In the genomic region with DNA sequence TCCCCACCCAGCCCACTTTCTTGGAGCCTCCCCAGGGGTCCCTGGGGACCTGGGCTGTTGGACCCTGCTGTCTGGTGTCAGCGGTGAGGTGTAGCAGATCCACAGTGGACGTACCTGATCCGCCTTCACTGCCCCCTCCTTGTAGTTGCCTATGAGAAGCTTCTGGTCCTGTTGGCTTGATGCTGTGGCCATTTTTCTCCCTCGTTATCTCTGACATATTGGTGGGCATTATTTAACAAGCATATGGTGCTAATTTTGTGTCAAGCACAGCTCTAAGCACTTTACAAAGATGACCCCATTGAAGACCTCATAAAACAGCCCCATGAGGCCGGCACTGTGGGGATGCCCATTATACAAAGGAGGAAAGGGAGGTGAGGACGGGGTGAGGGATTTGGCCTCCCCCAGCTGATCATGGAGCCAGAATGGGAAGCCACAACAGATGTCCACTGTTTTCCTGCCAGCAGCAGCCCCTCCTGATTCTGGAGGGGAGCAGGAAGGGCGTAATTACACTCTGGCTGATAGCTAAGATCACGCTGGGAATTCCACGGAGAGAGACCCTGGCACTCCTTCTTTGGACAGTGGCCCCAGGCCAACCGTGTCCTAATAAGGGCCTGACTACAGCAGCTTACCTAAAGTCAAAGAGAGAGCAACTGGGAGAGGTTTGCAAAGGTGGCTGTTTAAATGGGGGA, we compare ENCODE assay signal across 2 cellular contexts.
TF ChIP-seq lines count a peak whose summit lies in the region.

No MANE protein-coding gene starts in this region.

TF ChIP-seq in SK-N-SH, 30 proteins besides CTCF, POLR2A, EP300 and RAD21 (continued from another document):
- TF ChIP-seq, protein P1, sequence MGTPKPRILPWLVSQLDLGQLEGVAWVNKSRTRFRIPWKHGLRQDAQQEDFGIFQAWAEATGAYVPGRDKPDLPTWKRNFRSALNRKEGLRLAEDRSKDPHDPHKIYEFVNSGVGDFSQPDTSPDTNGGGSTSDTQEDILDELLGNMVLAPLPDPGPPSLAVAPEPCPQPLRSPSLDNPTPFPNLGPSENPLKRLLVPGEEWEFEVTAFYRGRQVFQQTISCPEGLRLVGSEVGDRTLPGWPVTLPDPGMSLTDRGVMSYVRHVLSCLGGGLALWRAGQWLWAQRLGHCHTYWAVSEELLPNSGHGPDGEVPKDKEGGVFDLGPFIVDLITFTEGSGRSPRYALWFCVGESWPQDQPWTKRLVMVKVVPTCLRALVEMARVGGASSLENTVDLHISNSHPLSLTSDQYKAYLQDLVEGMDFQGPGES (IDR thresholded peaks at IDR 0.05; ENCODE audit: low read depth, low read length): no peak
- TF ChIP-seq, protein P2, sequence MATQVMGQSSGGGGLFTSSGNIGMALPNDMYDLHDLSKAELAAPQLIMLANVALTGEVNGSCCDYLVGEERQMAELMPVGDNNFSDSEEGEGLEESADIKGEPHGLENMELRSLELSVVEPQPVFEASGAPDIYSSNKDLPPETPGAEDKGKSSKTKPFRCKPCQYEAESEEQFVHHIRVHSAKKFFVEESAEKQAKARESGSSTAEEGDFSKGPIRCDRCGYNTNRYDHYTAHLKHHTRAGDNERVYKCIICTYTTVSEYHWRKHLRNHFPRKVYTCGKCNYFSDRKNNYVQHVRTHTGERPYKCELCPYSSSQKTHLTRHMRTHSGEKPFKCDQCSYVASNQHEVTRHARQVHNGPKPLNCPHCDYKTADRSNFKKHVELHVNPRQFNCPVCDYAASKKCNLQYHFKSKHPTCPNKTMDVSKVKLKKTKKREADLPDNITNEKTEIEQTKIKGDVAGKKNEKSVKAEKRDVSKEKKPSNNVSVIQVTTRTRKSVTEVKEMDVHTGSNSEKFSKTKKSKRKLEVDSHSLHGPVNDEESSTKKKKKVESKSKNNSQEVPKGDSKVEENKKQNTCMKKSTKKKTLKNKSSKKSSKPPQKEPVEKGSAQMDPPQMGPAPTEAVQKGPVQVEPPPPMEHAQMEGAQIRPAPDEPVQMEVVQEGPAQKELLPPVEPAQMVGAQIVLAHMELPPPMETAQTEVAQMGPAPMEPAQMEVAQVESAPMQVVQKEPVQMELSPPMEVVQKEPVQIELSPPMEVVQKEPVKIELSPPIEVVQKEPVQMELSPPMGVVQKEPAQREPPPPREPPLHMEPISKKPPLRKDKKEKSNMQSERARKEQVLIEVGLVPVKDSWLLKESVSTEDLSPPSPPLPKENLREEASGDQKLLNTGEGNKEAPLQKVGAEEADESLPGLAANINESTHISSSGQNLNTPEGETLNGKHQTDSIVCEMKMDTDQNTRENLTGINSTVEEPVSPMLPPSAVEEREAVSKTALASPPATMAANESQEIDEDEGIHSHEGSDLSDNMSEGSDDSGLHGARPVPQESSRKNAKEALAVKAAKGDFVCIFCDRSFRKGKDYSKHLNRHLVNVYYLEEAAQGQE (IDR thresholded peaks at IDR 0.05; ENCODE audit: low read depth, low read length): no peak
- no peak for TF ChIP-seq JUND (IDR thresholded peaks at IDR 0.05)
- no peak for TF ChIP-seq TAF1 (IDR thresholded peaks at IDR 0.05; ENCODE audit: borderline replicate concordance, low read depth, low read length)
- no peak for TF ChIP-seq RFX5 (IDR thresholded peaks at IDR 0.05; ENCODE audit: low read length)
- TF ChIP-seq SMC3 (IDR thresholded peaks at IDR 0.05; ENCODE audit: low read depth, low read length): no peak

TF ChIP-seq in SK-N-SH treated with all-trans-retinoic acid at 6 μM for 48 hours, 23 proteins besides CTCF, POLR2A, EP300 and RAD21 (continued from another document):
- TF ChIP-seq, protein P3, sequence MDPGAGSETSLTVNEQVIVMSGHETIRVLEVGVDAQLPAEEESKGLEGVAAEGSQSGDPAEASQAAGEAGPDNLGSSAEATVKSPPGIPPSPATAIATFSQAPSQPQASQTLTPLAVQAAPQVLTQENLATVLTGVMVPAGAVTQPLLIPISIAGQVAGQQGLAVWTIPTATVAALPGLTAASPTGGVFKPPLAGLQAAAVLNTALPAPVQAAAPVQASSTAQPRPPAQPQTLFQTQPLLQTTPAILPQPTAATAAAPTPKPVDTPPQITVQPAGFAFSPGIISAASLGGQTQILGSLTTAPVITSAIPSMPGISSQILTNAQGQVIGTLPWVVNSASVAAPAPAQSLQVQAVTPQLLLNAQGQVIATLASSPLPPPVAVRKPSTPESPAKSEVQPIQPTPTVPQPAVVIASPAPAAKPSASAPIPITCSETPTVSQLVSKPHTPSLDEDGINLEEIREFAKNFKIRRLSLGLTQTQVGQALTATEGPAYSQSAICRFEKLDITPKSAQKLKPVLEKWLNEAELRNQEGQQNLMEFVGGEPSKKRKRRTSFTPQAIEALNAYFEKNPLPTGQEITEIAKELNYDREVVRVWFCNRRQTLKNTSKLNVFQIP (CRISPR knock-in tag; IDR thresholded peaks at IDR 0.05; ENCODE audit: borderline replicate concordance, low read depth): no peak
- no peak for TF ChIP-seq ZNF70 (CRISPR knock-in tag; IDR thresholded peaks at IDR 0.05)
- no peak for TF ChIP-seq ZC3H10 (CRISPR knock-in tag; IDR thresholded peaks at IDR 0.05)
- TF ChIP-seq OSR1 (CRISPR knock-in tag; IDR thresholded peaks at IDR 0.05): no peak
- TF ChIP-seq, protein P4, sequence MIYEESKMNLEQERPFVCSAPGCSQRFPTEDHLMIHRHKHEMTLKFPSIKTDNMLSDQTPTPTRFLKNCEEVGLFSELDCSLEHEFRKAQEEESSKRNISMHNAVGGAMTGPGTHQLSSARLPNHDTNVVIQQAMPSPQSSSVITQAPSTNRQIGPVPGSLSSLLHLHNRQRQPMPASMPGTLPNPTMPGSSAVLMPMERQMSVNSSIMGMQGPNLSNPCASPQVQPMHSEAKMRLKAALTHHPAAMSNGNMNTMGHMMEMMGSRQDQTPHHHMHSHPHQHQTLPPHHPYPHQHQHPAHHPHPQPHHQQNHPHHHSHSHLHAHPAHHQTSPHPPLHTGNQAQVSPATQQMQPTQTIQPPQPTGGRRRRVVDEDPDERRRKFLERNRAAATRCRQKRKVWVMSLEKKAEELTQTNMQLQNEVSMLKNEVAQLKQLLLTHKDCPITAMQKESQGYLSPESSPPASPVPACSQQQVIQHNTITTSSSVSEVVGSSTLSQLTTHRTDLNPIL (CRISPR knock-in tag; IDR thresholded peaks at IDR 0.05; ENCODE audit: low read depth): no peak
- no peak for TF ChIP-seq TCF4 (CRISPR knock-in tag; IDR thresholded peaks at IDR 0.05; ENCODE audit: borderline replicate concordance)
- no peak for TF ChIP-seq ZFP30 (CRISPR knock-in tag; IDR thresholded peaks at IDR 0.05)
- no peak for TF ChIP-seq BACH2 (CRISPR knock-in tag; IDR thresholded peaks at IDR 0.05; ENCODE audit: borderline replicate concordance)
